Comparison of ENCODE assay signal across 1 cellular context in the genomic region with DNA sequence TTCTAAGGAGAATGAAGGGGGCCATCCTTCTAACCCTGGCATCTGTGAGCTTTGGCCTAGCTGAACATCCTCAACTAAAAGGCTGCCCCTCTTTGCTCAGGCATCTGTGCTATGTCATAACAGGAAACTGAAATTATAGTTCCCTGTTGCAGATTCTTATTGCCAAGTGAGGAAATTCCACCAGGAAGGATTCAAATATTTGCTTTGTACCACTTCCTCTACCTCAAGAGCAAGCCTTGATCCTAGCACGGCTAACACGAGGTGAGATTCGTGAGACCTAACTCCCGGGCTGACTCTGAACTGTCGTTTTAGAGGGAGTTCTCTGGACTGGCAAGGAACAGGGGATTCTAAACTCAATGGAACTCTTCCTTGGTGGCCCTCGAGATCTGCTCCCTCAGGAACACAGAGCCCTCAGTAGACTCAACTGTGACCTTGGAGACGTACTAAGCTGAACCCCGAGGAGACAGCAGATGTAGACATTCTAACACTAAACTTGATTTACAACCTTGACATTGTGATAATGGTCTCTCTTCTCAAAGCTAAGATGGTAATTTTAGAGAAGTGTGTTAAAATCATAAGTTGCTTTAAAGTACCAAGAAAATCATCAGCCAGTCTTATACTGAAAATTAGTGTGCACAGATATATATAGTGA.
TF ChIP-seq lines count a peak whose summit lies in the region.

No MANE protein-coding gene starts in this region.

TF ChIP-seq in WTC11, 78 proteins besides CTCF, POLR2A, EP300 and RAD21 (continued from another document):
- TF ChIP-seq, protein P1, sequence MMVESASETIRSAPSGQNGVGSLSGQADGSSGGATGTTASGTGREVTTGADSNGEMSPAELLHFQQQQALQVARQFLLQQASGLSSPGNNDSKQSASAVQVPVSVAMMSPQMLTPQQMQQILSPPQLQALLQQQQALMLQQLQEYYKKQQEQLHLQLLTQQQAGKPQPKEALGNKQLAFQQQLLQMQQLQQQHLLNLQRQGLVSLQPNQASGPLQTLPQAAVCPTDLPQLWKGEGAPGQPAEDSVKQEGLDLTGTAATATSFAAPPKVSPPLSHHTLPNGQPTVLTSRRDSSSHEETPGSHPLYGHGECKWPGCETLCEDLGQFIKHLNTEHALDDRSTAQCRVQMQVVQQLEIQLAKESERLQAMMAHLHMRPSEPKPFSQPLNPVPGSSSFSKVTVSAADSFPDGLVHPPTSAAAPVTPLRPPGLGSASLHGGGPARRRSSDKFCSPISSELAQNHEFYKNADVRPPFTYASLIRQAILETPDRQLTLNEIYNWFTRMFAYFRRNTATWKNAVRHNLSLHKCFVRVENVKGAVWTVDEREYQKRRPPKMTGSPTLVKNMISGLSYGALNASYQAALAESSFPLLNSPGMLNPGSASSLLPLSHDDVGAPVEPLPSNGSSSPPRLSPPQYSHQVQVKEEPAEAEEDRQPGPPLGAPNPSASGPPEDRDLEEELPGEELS (CRISPR knock-in tag; IDR thresholded peaks at IDR 0.05), result no peak
- TF ChIP-seq SMAD3 (CRISPR knock-in tag; IDR thresholded peaks at IDR 0.05; ENCODE audit: borderline replicate concordance), result no peak
- TF ChIP-seq, protein P2, sequence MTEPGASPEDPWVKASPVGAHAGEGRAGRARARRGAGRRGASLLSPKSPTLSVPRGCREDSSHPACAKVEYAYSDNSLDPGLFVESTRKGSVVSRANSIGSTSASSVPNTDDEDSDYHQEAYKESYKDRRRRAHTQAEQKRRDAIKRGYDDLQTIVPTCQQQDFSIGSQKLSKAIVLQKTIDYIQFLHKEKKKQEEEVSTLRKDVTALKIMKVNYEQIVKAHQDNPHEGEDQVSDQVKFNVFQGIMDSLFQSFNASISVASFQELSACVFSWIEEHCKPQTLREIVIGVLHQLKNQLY (CRISPR knock-in tag; IDR thresholded peaks at IDR 0.05), result no peak
- TF ChIP-seq EMX1 (CRISPR knock-in tag; IDR thresholded peaks at IDR 0.05), result no peak
- TF ChIP-seq, protein P3, sequence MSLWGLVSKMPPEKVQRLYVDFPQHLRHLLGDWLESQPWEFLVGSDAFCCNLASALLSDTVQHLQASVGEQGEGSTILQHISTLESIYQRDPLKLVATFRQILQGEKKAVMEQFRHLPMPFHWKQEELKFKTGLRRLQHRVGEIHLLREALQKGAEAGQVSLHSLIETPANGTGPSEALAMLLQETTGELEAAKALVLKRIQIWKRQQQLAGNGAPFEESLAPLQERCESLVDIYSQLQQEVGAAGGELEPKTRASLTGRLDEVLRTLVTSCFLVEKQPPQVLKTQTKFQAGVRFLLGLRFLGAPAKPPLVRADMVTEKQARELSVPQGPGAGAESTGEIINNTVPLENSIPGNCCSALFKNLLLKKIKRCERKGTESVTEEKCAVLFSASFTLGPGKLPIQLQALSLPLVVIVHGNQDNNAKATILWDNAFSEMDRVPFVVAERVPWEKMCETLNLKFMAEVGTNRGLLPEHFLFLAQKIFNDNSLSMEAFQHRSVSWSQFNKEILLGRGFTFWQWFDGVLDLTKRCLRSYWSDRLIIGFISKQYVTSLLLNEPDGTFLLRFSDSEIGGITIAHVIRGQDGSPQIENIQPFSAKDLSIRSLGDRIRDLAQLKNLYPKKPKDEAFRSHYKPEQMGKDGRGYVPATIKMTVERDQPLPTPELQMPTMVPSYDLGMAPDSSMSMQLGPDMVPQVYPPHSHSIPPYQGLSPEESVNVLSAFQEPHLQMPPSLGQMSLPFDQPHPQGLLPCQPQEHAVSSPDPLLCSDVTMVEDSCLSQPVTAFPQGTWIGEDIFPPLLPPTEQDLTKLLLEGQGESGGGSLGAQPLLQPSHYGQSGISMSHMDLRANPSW (CRISPR knock-in tag; conservative IDR thresholded peaks at IDR 0.05; ENCODE audit: low read depth), result no peak
- no peak for TF ChIP-seq SOX15 (CRISPR knock-in tag; IDR thresholded peaks at IDR 0.05)
- TF ChIP-seq, protein P4, sequence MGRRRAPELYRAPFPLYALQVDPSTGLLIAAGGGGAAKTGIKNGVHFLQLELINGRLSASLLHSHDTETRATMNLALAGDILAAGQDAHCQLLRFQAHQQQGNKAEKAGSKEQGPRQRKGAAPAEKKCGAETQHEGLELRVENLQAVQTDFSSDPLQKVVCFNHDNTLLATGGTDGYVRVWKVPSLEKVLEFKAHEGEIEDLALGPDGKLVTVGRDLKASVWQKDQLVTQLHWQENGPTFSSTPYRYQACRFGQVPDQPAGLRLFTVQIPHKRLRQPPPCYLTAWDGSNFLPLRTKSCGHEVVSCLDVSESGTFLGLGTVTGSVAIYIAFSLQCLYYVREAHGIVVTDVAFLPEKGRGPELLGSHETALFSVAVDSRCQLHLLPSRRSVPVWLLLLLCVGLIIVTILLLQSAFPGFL (CRISPR knock-in tag; IDR thresholded peaks at IDR 0.05; ENCODE audit: borderline replicate concordance), result no peak
- TF ChIP-seq, protein P5, sequence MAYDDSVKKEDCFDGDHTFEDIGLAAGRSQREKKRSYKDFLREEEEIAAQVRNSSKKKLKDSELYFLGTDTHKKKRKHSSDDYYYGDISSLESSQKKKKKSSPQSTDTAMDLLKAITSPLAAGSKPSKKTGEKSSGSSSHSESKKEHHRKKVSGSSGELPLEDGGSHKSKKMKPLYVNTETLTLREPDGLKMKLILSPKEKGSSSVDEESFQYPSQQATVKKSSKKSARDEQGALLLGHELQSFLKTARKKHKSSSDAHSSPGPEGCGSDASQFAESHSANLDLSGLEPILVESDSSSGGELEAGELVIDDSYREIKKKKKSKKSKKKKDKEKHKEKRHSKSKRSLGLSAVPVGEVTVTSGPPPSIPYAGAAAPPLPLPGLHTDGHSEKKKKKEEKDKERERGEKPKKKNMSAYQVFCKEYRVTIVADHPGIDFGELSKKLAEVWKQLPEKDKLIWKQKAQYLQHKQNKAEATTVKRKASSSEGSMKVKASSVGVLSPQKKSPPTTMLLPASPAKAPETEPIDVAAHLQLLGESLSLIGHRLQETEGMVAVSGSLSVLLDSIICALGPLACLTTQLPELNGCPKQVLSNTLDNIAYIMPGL (CRISPR knock-in tag; IDR thresholded peaks at IDR 0.05), result no peak
- TF ChIP-seq, protein P6, sequence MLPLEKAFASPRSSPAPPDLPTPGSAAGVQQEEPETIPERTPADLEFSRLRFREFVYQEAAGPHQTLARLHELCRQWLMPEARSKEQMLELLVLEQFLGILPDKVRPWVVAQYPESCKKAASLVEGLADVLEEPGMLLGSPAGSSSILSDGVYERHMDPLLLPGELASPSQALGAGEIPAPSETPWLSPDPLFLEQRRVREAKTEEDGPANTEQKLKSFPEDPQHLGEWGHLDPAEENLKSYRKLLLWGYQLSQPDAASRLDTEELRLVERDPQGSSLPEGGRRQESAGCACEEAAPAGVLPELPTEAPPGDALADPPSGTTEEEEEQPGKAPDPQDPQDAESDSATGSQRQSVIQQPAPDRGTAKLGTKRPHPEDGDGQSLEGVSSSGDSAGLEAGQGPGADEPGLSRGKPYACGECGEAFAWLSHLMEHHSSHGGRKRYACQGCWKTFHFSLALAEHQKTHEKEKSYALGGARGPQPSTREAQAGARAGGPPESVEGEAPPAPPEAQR (CRISPR knock-in tag; IDR thresholded peaks at IDR 0.05), result no peak
- no peak for TF ChIP-seq RELA (CRISPR knock-in tag; IDR thresholded peaks at IDR 0.05; ENCODE audit: borderline replicate concordance)
- TF ChIP-seq NFE2L1 (CRISPR knock-in tag; IDR thresholded peaks at IDR 0.05), result no peak
- no peak for TF ChIP-seq NR1H2 (CRISPR knock-in tag; IDR thresholded peaks at IDR 0.05)
- no peak for TF ChIP-seq ZNF671 (CRISPR knock-in tag; IDR thresholded peaks at IDR 0.05)
- TF ChIP-seq, protein P7, sequence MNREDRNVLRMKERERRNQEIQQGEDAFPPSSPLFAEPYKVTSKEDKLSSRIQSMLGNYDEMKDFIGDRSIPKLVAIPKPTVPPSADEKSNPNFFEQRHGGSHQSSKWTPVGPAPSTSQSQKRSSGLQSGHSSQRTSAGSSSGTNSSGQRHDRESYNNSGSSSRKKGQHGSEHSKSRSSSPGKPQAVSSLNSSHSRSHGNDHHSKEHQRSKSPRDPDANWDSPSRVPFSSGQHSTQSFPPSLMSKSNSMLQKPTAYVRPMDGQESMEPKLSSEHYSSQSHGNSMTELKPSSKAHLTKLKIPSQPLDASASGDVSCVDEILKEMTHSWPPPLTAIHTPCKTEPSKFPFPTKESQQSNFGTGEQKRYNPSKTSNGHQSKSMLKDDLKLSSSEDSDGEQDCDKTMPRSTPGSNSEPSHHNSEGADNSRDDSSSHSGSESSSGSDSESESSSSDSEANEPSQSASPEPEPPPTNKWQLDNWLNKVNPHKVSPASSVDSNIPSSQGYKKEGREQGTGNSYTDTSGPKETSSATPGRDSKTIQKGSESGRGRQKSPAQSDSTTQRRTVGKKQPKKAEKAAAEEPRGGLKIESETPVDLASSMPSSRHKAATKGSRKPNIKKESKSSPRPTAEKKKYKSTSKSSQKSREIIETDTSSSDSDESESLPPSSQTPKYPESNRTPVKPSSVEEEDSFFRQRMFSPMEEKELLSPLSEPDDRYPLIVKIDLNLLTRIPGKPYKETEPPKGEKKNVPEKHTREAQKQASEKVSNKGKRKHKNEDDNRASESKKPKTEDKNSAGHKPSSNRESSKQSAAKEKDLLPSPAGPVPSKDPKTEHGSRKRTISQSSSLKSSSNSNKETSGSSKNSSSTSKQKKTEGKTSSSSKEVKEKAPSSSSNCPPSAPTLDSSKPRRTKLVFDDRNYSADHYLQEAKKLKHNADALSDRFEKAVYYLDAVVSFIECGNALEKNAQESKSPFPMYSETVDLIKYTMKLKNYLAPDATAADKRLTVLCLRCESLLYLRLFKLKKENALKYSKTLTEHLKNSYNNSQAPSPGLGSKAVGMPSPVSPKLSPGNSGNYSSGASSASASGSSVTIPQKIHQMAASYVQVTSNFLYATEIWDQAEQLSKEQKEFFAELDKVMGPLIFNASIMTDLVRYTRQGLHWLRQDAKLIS (CRISPR knock-in tag; IDR thresholded peaks at IDR 0.05; ENCODE audit: borderline replicate concordance), result no peak
- no peak for TF ChIP-seq CREB1 (CRISPR knock-in tag; IDR thresholded peaks at IDR 0.05)
